ENCODE assay signal across 26 cellular contexts in the genomic region with DNA sequence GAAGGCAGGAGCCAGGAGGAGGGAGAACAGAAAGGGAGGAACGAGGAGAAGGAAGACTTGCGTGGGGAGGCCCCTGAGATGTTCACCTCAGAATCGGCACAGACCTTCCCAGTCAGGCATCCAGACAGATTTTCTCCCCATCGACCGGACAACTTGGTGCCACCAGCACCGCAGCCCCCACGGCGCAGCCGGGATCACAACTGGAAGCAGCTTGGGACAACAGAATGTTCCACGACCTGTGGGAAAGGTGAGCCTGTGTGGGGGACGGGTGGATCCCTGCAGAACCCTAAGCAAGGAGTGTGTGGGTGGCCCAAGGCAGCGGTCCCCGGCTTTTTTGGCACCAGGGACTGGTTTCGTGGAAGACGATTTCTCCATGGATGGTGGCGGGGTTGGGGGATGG.
"Had no signal": no experiment of that assay in that cellular context is flagged by ENCODE, and none has a peak within 500 bp of the region (broad histone marks: within the 10 kb centered on the region; RNA-seq: fewer than 3 reads in every experiment).

No MANE protein-coding gene starts in this region.

- H3K27ac ChIP-seq: neural progenitor cell, neutrophil, pancreas, psoas muscle, right lobe of liver, sigmoid colon, stomach, thoracic aorta, thyroid gland, tibial nerve, vagina had no signal

- H3K4me1 ChIP-seq: pancreas, psoas muscle, sigmoid colon, thyroid gland, tibial nerve, vagina had no signal

- H3K4me3 Mint-ChIP-seq: naive thymus-derived CD4-positive, alpha-beta T cell; natural killer cell; nephron; neural progenitor cell; stimulated activated effector memory CD8-positive, alpha-beta T cell treated with anti-CD3 and anti-CD28 coated beads, Interleukin-12 subunit alpha, Interleukin-12 subunit beta, amount 100 ng/mL, for 72 hours; stimulated activated naive B cell treated with anti-CD40 and anti-IgM and Interleukin-4, amounts not matched to agents 10 μg/mL and 1 μg/mL and 100 μg/mL, for 72 hours; stimulated activated naive CD8-positive, alpha-beta T cell treated with anti-CD3 and anti-CD28 coated beads, Interleukin-15, Interleukin-2, amounts not matched to agents 100 ng/mL and 50 ng/mL, for 24 hours; type B pancreatic cell had no signal

- H3K4me3 ChIP-seq: neural progenitor cell, pancreas, psoas muscle, right lobe of liver, sigmoid colon, stomach, thoracic aorta, thyroid gland, tibial nerve, vagina had no signal

- H3K36me3 Mint-ChIP-seq: naive thymus-derived CD4-positive, alpha-beta T cell; natural killer cell; neural progenitor cell; stimulated activated effector memory CD8-positive, alpha-beta T cell treated with anti-CD3 and anti-CD28 coated beads, Interleukin-12 subunit alpha, Interleukin-12 subunit beta, amount 100 ng/mL, for 72 hours; stimulated activated naive B cell treated with anti-CD40 and anti-IgM and Interleukin-4, amounts not matched to agents 10 μg/mL and 1 μg/mL and 100 μg/mL, for 72 hours had no signal

- ATAC-seq: naive thymus-derived CD4-positive, alpha-beta T cell; natural killer cell; pancreas; psoas muscle; right cardiac atrium; right lobe of liver; stimulated activated effector memory CD8-positive, alpha-beta T cell treated with anti-CD3 and anti-CD28 coated beads, Interleukin-12 subunit alpha, Interleukin-12 subunit beta, amount 100 ng/mL, for 72 hours; stimulated activated naive B cell treated with anti-CD40 and anti-IgM and Interleukin-4, amounts not matched to agents 10 μg/mL and 1 μg/mL and 100 μg/mL, for 72 hours had no signal

- H2AFZ ChIP-seq: neural progenitor cell had no signal

- DNase-seq: naive thymus-derived CD4-positive, alpha-beta T cell; natural killer cell; nucleus accumbens; pancreas; psoas muscle; right cardiac atrium; right lobe of liver; sigmoid colon; small intestine; stimulated activated CD4-positive, alpha-beta T cell treated with anti-CD3 and anti-CD28 coated beads, Interleukin-15, amount 100 ng/mL, for 24 hours; stimulated activated CD4-positive, alpha-beta T cell treated with anti-CD3 and anti-CD28 coated beads, Interleukin-2, amount 100 ng/mL, for 24 hours; stimulated activated CD4-positive, alpha-beta T cell treated with anti-CD3 and anti-CD28 coated beads, Interleukin-2, amount 100 ng/mL, for 48 hours; stimulated activated CD4-positive, alpha-beta T cell treated with anti-CD3 and anti-CD28 coated beads, Interleukin-4, amount 100 ng/mL, for 24 hours; stimulated activated naive B cell treated with anti-CD40 and anti-IgM and Interleukin-4, amounts not matched to agents 10 μg/mL and 1 μg/mL and 100 μg/mL, for 72 hours; stimulated activated naive CD4-positive, alpha-beta T cell treated with Interleukin-2 at 50 U/mL for 16 hours; stomach; thyroid gland had no signal

- H3K4me2 ChIP-seq: neural progenitor cell had no signal

- H3K27me3 Mint-ChIP-seq: type B pancreatic cell had no signal

- H3K9ac ChIP-seq: neural progenitor cell had no signal

- H3K4me1 Mint-ChIP-seq: naive thymus-derived CD4-positive, alpha-beta T cell; natural killer cell; nephron; neural progenitor cell; stimulated activated effector memory CD8-positive, alpha-beta T cell treated with anti-CD3 and anti-CD28 coated beads, Interleukin-12 subunit alpha, Interleukin-12 subunit beta, amount 100 ng/mL, for 72 hours; stimulated activated naive B cell treated with anti-CD40 and anti-IgM and Interleukin-4, amounts not matched to agents 10 μg/mL and 1 μg/mL and 100 μg/mL, for 72 hours had no signal

- H3K27ac Mint-ChIP-seq: naive thymus-derived CD4-positive, alpha-beta T cell; natural killer cell; nephron; neural progenitor cell; stimulated activated effector memory CD8-positive, alpha-beta T cell treated with anti-CD3 and anti-CD28 coated beads, Interleukin-12 subunit alpha, Interleukin-12 subunit beta, amount 100 ng/mL, for 72 hours; stimulated activated naive B cell treated with anti-CD40 and anti-IgM and Interleukin-4, amounts not matched to agents 10 μg/mL and 1 μg/mL and 100 μg/mL, for 72 hours; stimulated activated naive CD8-positive, alpha-beta T cell treated with anti-CD3 and anti-CD28 coated beads, Interleukin-15, Interleukin-2, amounts not matched to agents 100 ng/mL and 50 ng/mL, for 24 hours; type B pancreatic cell had no signal

- H3K27me3 ChIP-seq: neural progenitor cell, neutrophil, pancreas, right lobe of liver, sigmoid colon, stomach, thyroid gland, tibial nerve, vagina had no signal

- H3K9me3 ChIP-seq: neutrophil, pancreas, psoas muscle, right lobe of liver, sigmoid colon, stomach, thoracic aorta, thyroid gland, tibial nerve, vagina had no signal

- H3K36me3 ChIP-seq: neural progenitor cell, neutrophil, pancreas, right lobe of liver, sigmoid colon, thoracic aorta, thyroid gland, tibial nerve had no signal

- H3K9me3 Mint-ChIP-seq: naive thymus-derived CD4-positive, alpha-beta T cell; natural killer cell; nephron; neural progenitor cell; stimulated activated effector memory CD8-positive, alpha-beta T cell treated with anti-CD3 and anti-CD28 coated beads, Interleukin-12 subunit alpha, Interleukin-12 subunit beta, amount 100 ng/mL, for 72 hours; stimulated activated naive B cell treated with anti-CD40 and anti-IgM and Interleukin-4, amounts not matched to agents 10 μg/mL and 1 μg/mL and 100 μg/mL, for 72 hours; stimulated activated naive CD8-positive, alpha-beta T cell treated with anti-CD3 and anti-CD28 coated beads, Interleukin-15, Interleukin-2, amounts not matched to agents 100 ng/mL and 50 ng/mL, for 24 hours; type B pancreatic cell had no signal
